ENCODE assay signal across 33 cellular contexts in genomic region chr17:2323629-2324314, GRCh38.
"Had no signal": no experiment of that assay in that cellular context is flagged by ENCODE, and none has a peak within 500 bp of the region (broad histone marks: within the 10 kb centered on the region; RNA-seq: fewer than 3 reads in every experiment).

No MANE protein-coding gene starts in this region.

- H3K9me3 ChIP-seq: lower lobe of right lung, psoas muscle, suprapubic skin, tibial artery, upper lobe of right lung had no signal

- H3K27ac Mint-ChIP-seq: activated CD4-positive, alpha-beta memory T cell treated with anti-CD3 and anti-CD28 coated beads, Interleukin-2, amount 10 ng/mL, durations not matched to agents 7 days and 5 days; activated CD4-positive, alpha-beta T cell treated with anti-CD3 and anti-CD28 coated beads, Interleukin-2, amount 10 ng/mL, durations not matched to agents 7 days and 5 days; activated CD8-positive, alpha-beta memory T cell treated with anti-CD3 and anti-CD28 coated beads, Interleukin-2, amount 10 ng/mL, durations not matched to agents 7 days and 5 days; neural progenitor cell; T-helper 1 cell treated with Interleukin-12 subunit alpha and Interleukin-12 subunit beta and Interleukin-4 antibody, amounts not matched to agents 30 μg/mL and 1 μg/mL, for 36 hours had no signal

- H3K4me1 Mint-ChIP-seq: natural killer cell, neural progenitor cell had no signal

- H3K9me3 Mint-ChIP-seq: activated CD4-positive, alpha-beta memory T cell treated with anti-CD3 and anti-CD28 coated beads, Interleukin-2, amount 10 ng/mL, durations not matched to agents 7 days and 5 days; activated CD4-positive, alpha-beta T cell treated with anti-CD3 and anti-CD28 coated beads, Interleukin-2, amount 10 ng/mL, durations not matched to agents 7 days and 5 days; natural killer cell; neural progenitor cell; T-helper 1 cell treated with Interleukin-12 subunit alpha and Interleukin-12 subunit beta and Interleukin-4 antibody, amounts not matched to agents 30 μg/mL and 1 μg/mL, for 36 hours had no signal

- FAIRE-seq: colon, keratinocyte had no signal

- H3K27me3 Mint-ChIP-seq: activated CD4-positive, alpha-beta memory T cell treated with anti-CD3 and anti-CD28 coated beads, Interleukin-2, amount 10 ng/mL, durations not matched to agents 7 days and 5 days; activated CD4-positive, alpha-beta T cell treated with anti-CD3 and anti-CD28 coated beads, Interleukin-2, amount 10 ng/mL, durations not matched to agents 7 days and 5 days; activated CD8-positive, alpha-beta memory T cell treated with anti-CD3 and anti-CD28 coated beads, Interleukin-2, amount 10 ng/mL, durations not matched to agents 7 days and 5 days; activated naive CD8-positive, alpha-beta T cell had no signal

- H3K4me1 ChIP-seq: lower lobe of right lung, neural progenitor cell, parathyroid adenoma, psoas muscle, suprapubic skin, tibial artery, upper lobe of right lung had no signal

- H3K79me2 ChIP-seq: parathyroid adenoma had no signal

- ATAC-seq: activated CD8-positive, alpha-beta memory T cell treated with anti-CD3 and anti-CD28 coated beads, Interleukin-2, amount 10 ng/mL, durations not matched to agents 7 days and 5 days; esophagus mucosa; left colon; lower lobe of right lung; natural killer cell; psoas muscle; upper lobe of right lung had no signal

- H3K4me3 ChIP-seq: lower lobe of right lung, neural progenitor cell, psoas muscle, suprapubic skin, tibial artery, upper lobe of right lung had no signal

- H3K4me2 ChIP-seq: neural progenitor cell had no signal

- DNase-seq: activated CD4-positive, alpha-beta memory T cell treated with anti-CD3 and anti-CD28 coated beads, Interleukin-2, amount 10 ng/mL, durations not matched to agents 7 days and 5 days; activated CD4-positive, alpha-beta T cell treated with anti-CD3 and anti-CD28 coated beads for 1 hour; activated CD4-positive, alpha-beta T cell treated with anti-CD3 and anti-CD28 coated beads, Interleukin-2, amount 10 ng/mL, durations not matched to agents 7 days and 5 days; activated CD8-positive, alpha-beta memory T cell treated with anti-CD3 and anti-CD28 coated beads, Interleukin-2, amount 10 ng/mL, durations not matched to agents 7 days and 5 days; activated effector memory CD4-positive, alpha-beta T cell treated with Interleukin-2 at 50 U/mL for 16 hours; activated naive CD4-positive, alpha-beta T cell treated with Interleukin-2 at 50 U/mL for 16 hours; activated T-cell treated with anti-CD3 and anti-CD28 coated beads for 4 hours; anterior cingulate cortex; effector CD8-positive, alpha-beta T cell; foreskin fibroblast; head of caudate nucleus; hippocampal formation; left colon; lower lobe of right lung; mesendoderm; natural killer cell; occipital lobe; psoas muscle; stimulated activated CD4-positive, alpha-beta T cell treated with anti-CD3 and anti-CD28 coated beads, Interleukin-15, amount 100 ng/mL, for 24 hours; stimulated activated CD4-positive, alpha-beta T cell treated with anti-CD3 and anti-CD28 coated beads, Interleukin-2, amount 100 ng/mL, for 24 hours; stimulated activated naive CD4-positive, alpha-beta T cell; SW 1271; T-helper 9 cell; tibial artery; upper lobe of right lung had no signal

- H3K4me3 Mint-ChIP-seq: activated CD4-positive, alpha-beta memory T cell treated with anti-CD3 and anti-CD28 coated beads, Interleukin-2, amount 10 ng/mL, durations not matched to agents 7 days and 5 days; activated CD4-positive, alpha-beta T cell treated with anti-CD3 and anti-CD28 coated beads, Interleukin-2, amount 10 ng/mL, durations not matched to agents 7 days and 5 days; activated CD8-positive, alpha-beta memory T cell treated with anti-CD3 and anti-CD28 coated beads, Interleukin-2, amount 10 ng/mL, durations not matched to agents 7 days and 5 days; activated naive CD8-positive, alpha-beta T cell; natural killer cell; neural progenitor cell; T-helper 1 cell treated with Interleukin-12 subunit alpha and Interleukin-12 subunit beta and Interleukin-4 antibody, amounts not matched to agents 30 μg/mL and 1 μg/mL, for 36 hours had no signal

- H2AFZ ChIP-seq: neural progenitor cell, parathyroid adenoma had no signal

- H3K27me3 ChIP-seq: neural progenitor cell, suprapubic skin, tibial artery, upper lobe of right lung had no signal

- H3K9ac ChIP-seq: neural progenitor cell, parathyroid adenoma had no signal

- H3K27ac ChIP-seq: lower lobe of right lung, neural progenitor cell, parathyroid adenoma, psoas muscle, suprapubic skin, tibial artery, upper lobe of right lung had no signal
